ENCODE assay signal across 22 cellular contexts in genomic region chr4:42296196-42296595, GRCh38.
DNase-seq lines count a peak whose midpoint lies in the region; ATAC-seq and TF ChIP-seq lines count a peak whose summit lies in the region.
"Had no signal": no experiment of that assay in that cellular context is flagged by ENCODE, and none has a peak within 500 bp of the region (broad histone marks: within the 10 kb centered on the region; RNA-seq: fewer than 3 reads in every experiment).

No MANE protein-coding gene starts in this region.

- H3K36me3 ChIP-seq in SK-N-SH (replicated peaks in 1 of 2; ENCODE audit: control insufficient read depth in 1 of 2, insufficient read depth in 2 of 2, low read length in 1 of 2) (no peaks in the 10 kb centered on the region), spleen (no peaks in the 10 kb centered on the region)
- H3K36me3 ChIP-seq: brain microvascular endothelial cell, ovary had no signal

- H3K27me3 ChIP-seq in SK-N-SH (ENCODE audit: insufficient read depth) (no peaks in the 10 kb centered on the region; the same call in 1 of the 2 replicates), spleen (replicated peaks in 1 of 7) (peaks cover 0 to 4% (median 0%) of the 10 kb centered on the region in 7 donors)
- H3K27me3 ChIP-seq: brain microvascular endothelial cell, ovary had no signal

- H3K9me2 ChIP-seq in SK-N-SH = no peaks in the 10 kb centered on the region

- peak; percentile 23; the same call in 1 of the 2 replicates for TF ChIP-seq CTCF in C4-2B (conservative IDR thresholded peaks at IDR 0.05)
- TF ChIP-seq CTCF in SK-N-SH (IDR thresholded peaks at IDR 0.05) = peak; percentile 7; the same call in 1 of the 2 replicates
- no peak for TF ChIP-seq CTCF in spleen (IDR thresholded peaks at IDR 0.05 in 8 of 11, conservative IDR thresholded peaks at IDR 0.05 in 3 of 11)

- TF ChIP-seq POLR2A in spleen (IDR thresholded peaks at IDR 0.05) = no peak

- no peaks in the 10 kb centered on the region for H4K20me1 ChIP-seq in SK-N-SH (ENCODE audit: insufficient read depth)

- H2AFZ ChIP-seq in SK-N-SH (ENCODE audit: low read depth) = no peak overlapping the region

- no peak for DNase-seq in SK-N-SH
- DNase-seq in activated CD4-positive, alpha-beta T cell treated with anti-CD3 and anti-CD28 coated beads for 1 hour = no peak
- DNase-seq in DMS153 treated with DMSO at 0.1 percent for 48 hours (lab: John Stamatoyannopoulos, UW; ENCODE audit: unreplicated experiment) = no peak
- DNase-seq in NCI-H1048 (lab: John Stamatoyannopoulos, UW) = no peak
- DNase-seq in spleen = no peak
- DNase-seq: activated CD4-positive, alpha-beta T cell treated with anti-CD3 and anti-CD28 coated beads, Interleukin-2, amount 10 ng/mL, durations not matched to agents 7 days and 5 days; brain microvascular endothelial cell; Calu3; midbrain; NCI-H1436; NCI-H526; ovary had no signal

- peak; percentile 59 for ATAC-seq in GM18511 (IDR thresholded peaks at IDR 0.05; ENCODE audit: unreplicated experiment)
- ATAC-seq in HG03103 (IDR thresholded peaks at IDR 0.05; ENCODE audit: low read depth, unreplicated experiment) = peak; percentile 75
- ATAC-seq: left lobe of liver; natural killer cell treated with Interleukin-12 subunit alpha and Interleukin-12 subunit beta and Interleukin-15 and Interleukin-18, amount 100 ng/mL, for 72 hours; Right ventricle myocardium inferior; sciatic nerve; stimulated activated effector memory CD8-positive, alpha-beta T cell treated with anti-CD3 and anti-CD28 coated beads, Interleukin-12 subunit alpha, Interleukin-12 subunit beta, amount 100 ng/mL, for 72 hours had no signal

- no peaks in the 10 kb centered on the region for H3K9me3 ChIP-seq in SK-N-SH
- no peaks in the 10 kb centered on the region for H3K9me3 ChIP-seq in spleen
- H3K9me3 ChIP-seq: A549, ovary had no signal

- no peak for TF ChIP-seq RAD21 in SK-N-SH (IDR thresholded peaks at IDR 0.05; ENCODE audit: low read length)

- 55% methylated on average over 3 of the region's 3 CpGs for WGBS in SK-N-SH (ENCODE audit: low lambda C conversion rate)
- WGBS in spleen, 5 donors = 73 to 84% (median 77%) methylated on average over 3 of the region's 3 CpGs

- H3F3A ChIP-seq in SK-N-SH (replicated peaks; ENCODE audit: insufficient read depth) = no peaks in the 10 kb centered on the region

- intact Hi-C loops in spleen (cut with DNase I; ENCODE audit: low total_unique reads) = no loop called here

- POLR2A ChIA-PET in SK-N-SH (lab: Yijun Ruan, JAX) = no interaction called here

- TF ChIP-seq EP300 in SK-N-SH (IDR thresholded peaks at IDR 0.05; ENCODE audit: borderline replicate concordance in 1 of 2, low read depth in 1 of 2, low read length in 1 of 2) = no peak

- no peak overlapping the region for H3K4me2 ChIP-seq in SK-N-SH
- H3K4me2 ChIP-seq: A549 had no signal

- no peak overlapping the region for H3K9ac ChIP-seq in SK-N-SH

- H3K4me1 ChIP-seq in SK-N-SH (ENCODE audit: control insufficient read depth in 1 of 2, insufficient read depth in 2 of 2, low read depth in 1 of 2, low read length in 1 of 2) = peaks cover 0 to 3% of the 10 kb centered on the region in 2 experiments; a peak in 1 of 4 replicates
- H3K4me1 ChIP-seq in spleen = no peaks in the 10 kb centered on the region
- H3K4me1 ChIP-seq: A549 had no signal

- no peaks in the 10 kb centered on the region for H3K79me2 ChIP-seq in SK-N-SH (ENCODE audit: insufficient read depth)

- CTCF ChIA-PET in SK-N-SH (lab: Yijun Ruan, JAX) = no interaction called here

- H3K27ac ChIP-seq in C4-2B (no peak overlapping the region; the same call in 1 of the 2 replicates), SK-N-SH (ENCODE audit: low read depth in 2 of 2, low read length in 1 of 2) (no peak overlapping the region), spleen (no peak overlapping the region)
- H3K27ac ChIP-seq: A549, brain microvascular endothelial cell, coronary artery, ovary had no signal

- H3K4me3 ChIP-seq in SK-N-SH (ENCODE audit: low read depth in 2 of 2, low read length in 1 of 2) (no peak overlapping the region), spleen (no peak overlapping the region)
- H3K4me3 ChIP-seq: A549, coronary artery, ovary had no signal

TF ChIP-seq in SK-N-SH, 30 proteins besides CTCF, POLR2A, EP300 and RAD21:
- TF ChIP-seq RXRA (IDR thresholded peaks at IDR 0.05; ENCODE audit: borderline replicate concordance, low read depth) (no peak), NRF1 (IDR thresholded peaks at IDR 0.05; ENCODE audit: low read depth, low read length) (no peak), GABPA (IDR thresholded peaks at IDR 0.05; ENCODE audit: low read depth) (no peak), RFX5 (IDR thresholded peaks at IDR 0.05; ENCODE audit: low read length) (no peak), ZBTB33 (IDR thresholded peaks at IDR 0.05; ENCODE audit: borderline replicate concordance, low read depth) (no peak), TAF1 (IDR thresholded peaks at IDR 0.05; ENCODE audit: borderline replicate concordance, low read depth, low read length) (no peak), SMC3 (IDR thresholded peaks at IDR 0.05; ENCODE audit: low read depth, low read length) (no peak), NFIC (IDR thresholded peaks at IDR 0.05; ENCODE audit: borderline replicate concordance) (no peak), YY1 (IDR thresholded peaks at IDR 0.05; ENCODE audit: low read depth) (no peak), GATA2 (CRISPR knock-in tag; IDR thresholded peaks at IDR 0.05) (no peak), FOSL2 (IDR thresholded peaks at IDR 0.05; ENCODE audit: borderline replicate concordance, low read depth) (no peak), MAX (IDR thresholded peaks at IDR 0.05; ENCODE audit: low read depth) (no peak), SIN3A (IDR thresholded peaks at IDR 0.05; ENCODE audit: borderline replicate concordance, low read depth, low read length) (no peak), POLR2AphosphoS5 (IDR thresholded peaks at IDR 0.05; ENCODE audit: low read depth, low read length) (no peak), PBX3 (IDR thresholded peaks at IDR 0.05) (no peak), CHD2 (IDR thresholded peaks at IDR 0.05; ENCODE audit: low read length, partially characterized antibody) (no peak), EZH2phosphoT487 (IDR thresholded peaks at IDR 0.05; ENCODE audit: borderline replicate concordance, low read depth) (no peak), TEAD4 (IDR thresholded peaks at IDR 0.05; ENCODE audit: borderline replicate concordance, insufficient read depth) (no peak), MXI1 (IDR thresholded peaks at IDR 0.05; ENCODE audit: low read depth, low read length) (no peak)

Comparison
In these comparisons a context has a peak if more than half of its experiments do, and no peak if none do; other contexts are left out.
1. CTCF ChIP-seq: peak in C4-2B (single experiment) and SK-N-SH (single experiment); none in spleen (0 of 11).